Comparison of ENCODE assay signal across 15 cellular contexts in genomic region chr11:89658767-89659166, GRCh38. TPM values are rescaled to one million over a fixed set of nuclear protein-coding genes. Genes with fewer than 3 reads are reported as not detected.
"Had no signal": no experiment of that assay in that cellular context is flagged by ENCODE, and none has a peak within 500 bp of the region (broad histone marks: within the 10 kb centered on the region; RNA-seq: fewer than 3 reads in every experiment).

No MANE protein-coding gene starts in this region.

RNA-seq across cellular contexts. Expression of gene TRIM77, which starts 51.3 kb away (rescaled TPM):
- total RNA-seq: activated B cell treated with CpG ODN at 0.5 μM for 24 hours; activated CD4-positive, alpha-beta memory T cell treated with anti-CD3 and anti-CD28 coated beads for 36 hours; activated CD4-positive, alpha-beta memory T cell treated with anti-CD3 and anti-CD28 coated beads, Interleukin-2, amount 10 ng/mL, durations not matched to agents 7 days and 5 days; activated CD4-positive, alpha-beta T cell treated with anti-CD3 and anti-CD28 coated beads for 36 hours; activated CD4-positive, alpha-beta T cell treated with anti-CD3 and anti-CD28 coated beads, Interleukin-2, amount 10 ng/mL, durations not matched to agents 24 days and 14 days; activated CD4-positive, alpha-beta T cell treated with anti-CD3 and anti-CD28 coated beads, Interleukin-2, amount 10 ng/mL, durations not matched to agents 7 days and 5 days; activated CD8-positive, alpha-beta memory T cell treated with anti-CD3 and anti-CD28 coated beads for 36 hours; activated CD8-positive, alpha-beta memory T cell treated with anti-CD3 and anti-CD28 coated beads, Interleukin-2, amount 10 ng/mL, durations not matched to agents 7 days and 5 days; activated CD8-positive, alpha-beta T cell treated with anti-CD3 and anti-CD28 coated beads for 36 hours; activated CD8-positive, alpha-beta T cell treated with anti-CD3 and anti-CD28 coated beads, Interleukin-2, amount 10 ng/mL, durations not matched to agents 7 days and 5 days; T-cell; T-helper 1 cell treated with Interleukin-12 subunit alpha and Interleukin-12 subunit beta and Interleukin-4 antibody, amounts not matched to agents 30 ng/mL and 1 ng/mL, for 36 hours; T-helper 17 cell; T-helper 2 cell treated with Interferon-gamma antibody and Interleukin-4, amounts not matched to agents 100 ng/mL and 5 ng/mL, for 36 hours; WTC11 had no signal
